ENCODE assay signal across 16 cellular contexts in the genomic region with DNA sequence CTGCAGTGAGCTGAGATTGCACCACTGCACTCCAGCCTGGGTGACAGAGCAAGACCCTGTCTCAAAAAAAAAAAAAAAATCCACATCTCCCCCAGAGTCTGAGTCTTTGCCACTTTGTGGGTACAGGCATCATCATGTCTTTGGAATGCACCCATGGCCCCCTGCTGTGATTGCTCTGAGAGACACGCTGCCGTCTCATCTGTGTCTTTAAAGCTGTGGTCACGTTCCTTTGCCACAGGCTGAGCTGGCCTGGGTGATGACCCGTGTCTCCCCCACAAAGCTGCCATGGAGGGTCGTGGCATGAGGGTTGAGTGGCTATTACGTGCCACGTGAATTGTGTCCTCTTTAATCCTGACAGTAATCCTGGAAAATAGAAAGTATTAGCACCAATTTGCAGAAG. TPM values are rescaled to one million over a fixed set of nuclear protein-coding genes. Genes with fewer than 3 reads are reported as not detected.
DNase-seq lines count a peak whose midpoint lies in the region; ATAC-seq, FAIRE-seq and TF ChIP-seq lines count a peak whose summit lies in the region.
"Had no signal": no experiment of that assay in that cellular context is flagged by ENCODE, and none has a peak within 500 bp of the region (broad histone marks: within the 10 kb centered on the region; RNA-seq: fewer than 3 reads in every experiment).

No MANE protein-coding gene starts in this region.

- H3K36me3 Mint-ChIP-seq in neural progenitor cell, result no peaks in the 10 kb centered on the region
- H3K36me3 Mint-ChIP-seq: immature natural killer cell had no signal

- TF ChIP-seq RAD21 in K562 (CRISPR knock-in tag; conservative IDR thresholded peaks at IDR 0.05 in 1 of 2, IDR thresholded peaks at IDR 0.05 in 1 of 2), result no peak

- peaks cover 56% of the 10 kb centered on the region for H3K4me1 Mint-ChIP-seq in neural progenitor cell
- H3K4me1 Mint-ChIP-seq: activated CD4-positive, alpha-beta memory T cell treated with anti-CD3 and anti-CD28 coated beads, Interleukin-2, amount 10 ng/mL, durations not matched to agents 7 days and 5 days; central memory CD8-positive, alpha-beta T cell; immature natural killer cell had no signal

- TF ChIP-seq CTCF in K562 (IDR thresholded peaks at IDR 0.05 in 2 of 3, conservative IDR thresholded peaks at IDR 0.05 in 1 of 3; ENCODE audit: insufficient read depth in 2 of 3, low read depth in 1 of 3, low read length in 3 of 3) (no peak), neural progenitor cell (IDR thresholded peaks at IDR 0.05) (no peak)

- H3F3A ChIP-seq in neural progenitor cell (ENCODE audit: low read depth), result peaks cover 21% of the 10 kb centered on the region

- H3K27ac ChIP-seq in K562 (ENCODE audit: extremely low read depth, low read depth, low read length), result no peak overlapping the region
- no peak overlapping the region for H3K27ac ChIP-seq in neural progenitor cell
- H3K27ac ChIP-seq: KMS-11 had no signal

- in situ Hi-C loops in K562 (cut with MboI), result no loop called here

- no peak overlapping the region for H3K9ac ChIP-seq in K562 (ENCODE audit: insufficient read depth in 1 of 2, low read depth in 2 of 2, low read length in 2 of 2)
- H3K9ac ChIP-seq in neural progenitor cell, result no peak overlapping the region
- H3K9ac ChIP-seq: KMS-11 had no signal

- H3K79me2 ChIP-seq in K562 (ENCODE audit: control insufficient read depth, insufficient read depth, low read length) (no peaks in the 10 kb centered on the region), neural progenitor cell (ENCODE audit: low read depth) (no peaks in the 10 kb centered on the region)

- TF ChIP-seq EP300 in K562 (IDR thresholded peaks at IDR 0.05; ENCODE audit: low read length), result no peak

- DNase-seq in AG20443 (ENCODE audit: low spot score), result peak; percentile 70
- peak; percentile 99 for DNase-seq in M059J (ENCODE audit: low read depth)
- DNase-seq in K562 (ENCODE audit: extremely low read depth in 1 of 4, low spot score in 3 of 4), result no peak
- DNase-seq in neural progenitor cell (ENCODE audit: low spot score), result peak; percentile 51
- DNase-seq in NCI-H187 treated with DMSO at 0.1 percent for 48 hours (lab: John Stamatoyannopoulos, UW), result no peak
- no peak for DNase-seq in NCI-H2171 treated with DMSO at 0.1 percent for 48 hours (lab: John Stamatoyannopoulos, UW)
- DNase-seq in NCI-H2196 (lab: John Stamatoyannopoulos, UW; ENCODE audit: unreplicated experiment), result no peak
- DNase-seq: activated CD4-positive, alpha-beta memory T cell treated with anti-CD3 and anti-CD28 coated beads, Interleukin-2, amount 10 ng/mL, durations not matched to agents 7 days and 5 days; activated gamma-delta T cell; C1 segment of cervical spinal cord; immature natural killer cell; T-helper 2 cell had no signal

- H4K20me1 ChIP-seq in K562 (replicated peaks; ENCODE audit: control insufficient read depth, insufficient read depth, low read length) (peaks cover 30% of the 10 kb centered on the region), neural progenitor cell (ENCODE audit: low read depth) (peaks cover 30% of the 10 kb centered on the region)

- ATAC-seq in K562, result no peak
- no peak for ATAC-seq in activated CD4-positive, CD25-positive, alpha-beta regulatory T cell treated with anti-CD3 and anti-CD28 coated beads, Interleukin-2, amount 50 U/mL, for 24 hours

- no peak overlapping the region for H3K4me3 ChIP-seq in K562
- no peak overlapping the region for H3K4me3 ChIP-seq in neural progenitor cell

- H3K27me3 Mint-ChIP-seq in neural progenitor cell (ENCODE audit: insufficient read depth, low read depth), result peaks cover 28% of the 10 kb centered on the region

- BruUV-seq in K562 (replicated peaks; lab: Mats Ljungman, UMichigan), result no TSS peak

- TF ChIP-seq POLR2A in K562 (conservative IDR thresholded peaks at IDR 0.05), result no peak

- no peaks in the 10 kb centered on the region for H3K9me3 ChIP-seq in K562 (replicated peaks; ENCODE audit: control insufficient read depth, insufficient read depth, low read depth, low read length)
- no peaks in the 10 kb centered on the region for H3K9me3 ChIP-seq in neural progenitor cell (ENCODE audit: low read depth)

- H3K4me2 ChIP-seq in K562 (ENCODE audit: insufficient read depth, low read length) (no peak overlapping the region), neural progenitor cell (no peak overlapping the region)
- H3K4me2 ChIP-seq: KMS-11 had no signal

- no peaks in the 10 kb centered on the region for H3K9me3 Mint-ChIP-seq in neural progenitor cell
- H3K9me3 Mint-ChIP-seq: activated CD4-positive, alpha-beta memory T cell treated with anti-CD3 and anti-CD28 coated beads, Interleukin-2, amount 10 ng/mL, durations not matched to agents 7 days and 5 days; central memory CD8-positive, alpha-beta T cell; immature natural killer cell had no signal

- no peak overlapping the region for H3K27ac Mint-ChIP-seq in neural progenitor cell
- H3K27ac Mint-ChIP-seq: activated CD4-positive, alpha-beta memory T cell treated with anti-CD3 and anti-CD28 coated beads, Interleukin-2, amount 10 ng/mL, durations not matched to agents 7 days and 5 days; immature natural killer cell had no signal

- no peaks in the 10 kb centered on the region for H3K36me3 ChIP-seq in K562 (ENCODE audit: control insufficient read depth, insufficient read depth, low read length)
- no peaks in the 10 kb centered on the region for H3K36me3 ChIP-seq in neural progenitor cell

- CTCF ChIA-PET in K562 (lab: Yijun Ruan, JAX; ENCODE audit: low intra/inter-chr PET ratio), result interaction anchor here (0.6 kb wide), 1 partner anchor 251 kb away, joined by 3 read pairs; no protein-coding TSS in a partner anchor

- H3K4me1 ChIP-seq in K562 (replicated peaks in 1 of 2; ENCODE audit: control insufficient read depth in 2 of 2, insufficient read depth in 2 of 2, low read length in 2 of 2), result peaks cover 0 to 6% of the 10 kb centered on the region in 2 experiments; a peak in 1 of 5 replicates
- H3K4me1 ChIP-seq in neural progenitor cell, result peaks cover 41% of the 10 kb centered on the region

- H2AFZ ChIP-seq in K562 (ENCODE audit: low read depth, low read length) (no peak overlapping the region), neural progenitor cell (replicated peaks) (no peak overlapping the region)

- no peak for FAIRE-seq in K562 (lab: Jason Lieb, UNC)
- FAIRE-seq: GM18507 had no signal

- POLR2A ChIA-PET in K562 (lab: Yijun Ruan, JAX), result interaction anchor here (0.6 to 2.5 kb wide), 5 partner anchors 7 to 129 kb away, joined by 3 to 9 read pairs (median 3); no protein-coding TSS in a partner anchor

- intact Hi-C loops in K562 (cut with micrococcal nuclease), result no loop called here

- H3K27me3 ChIP-seq in K562 (ENCODE audit: control insufficient read depth in 2 of 2, insufficient read depth in 2 of 2, low read length in 2 of 2), result peaks cover 82 to 95% of the 10 kb centered on the region in 2 experiments
- peaks cover 47% of the 10 kb centered on the region for H3K27me3 ChIP-seq in neural progenitor cell

- H3K9me1 ChIP-seq in K562 (ENCODE audit: control insufficient read depth, insufficient read depth, low read length), result no peaks in the 10 kb centered on the region

- WGBS in K562 (ENCODE audit: insufficient coverage, low coverage, missing lambda C conversion rate), result 1% methylated on average over 7 of the region's 7 CpGs

- no peak overlapping the region for H3K4me3 Mint-ChIP-seq in neural progenitor cell
- H3K4me3 Mint-ChIP-seq: activated CD4-positive, alpha-beta memory T cell treated with anti-CD3 and anti-CD28 coated beads, Interleukin-2, amount 10 ng/mL, durations not matched to agents 7 days and 5 days; central memory CD8-positive, alpha-beta T cell; immature natural killer cell had no signal

TF ChIP-seq in K562, 482 proteins besides CTCF, POLR2A, EP300 and RAD21:
- TF ChIP-seq POLR2G (IDR thresholded peaks at IDR 0.05; ENCODE audit: low read depth, low read length), result no peak
- peak; percentile 18; the same call in 1 of the 2 replicates for TF ChIP-seq BHLHE40 (IDR thresholded peaks at IDR 0.05; ENCODE audit: low read length)
- no peak for TF ChIP-seq TBL1XR1 (IDR thresholded peaks at IDR 0.05; ENCODE audit: low read length in 2 of 2)

RNA-seq across cellular contexts. Expression of a gene that starts 20.2 kb away (rescaled TPM):
- total RNA-seq in M059J (2014; rRNA removed; shearing (Covaris generic)), result 22.7 and 37.3 TPM in 2 replicates
- 0.42 TPM in 1 of 2 replicates, not detected in the other for total RNA-seq in K562 (2011; cell fraction: chromatin; rRNA removed; ENCODE audit: low replicate concordance)
- total RNA-seq in K562 (2011; cell fraction: nucleolus; rRNA removed), result 0.13 and 0.17 TPM in 2 replicates
- 0.31 TPM in 1 of 2 replicates, not detected in the other for total RNA-seq in K562 (2011; cell fraction: nucleoplasm; rRNA removed)
- total RNA-seq in K562 (2014; rRNA removed), result 0.12 TPM in 1 of 2 replicates, not detected in the other
- 0.04 and 0.10 TPM in 2 replicates for total RNA-seq in K562 (2014; rRNA removed; fragmentation: Illumina TruSeq; extraction: Trizol)
- not detected in 2 replicates for total RNA-seq in K562 (2015; rRNA removed; fragmentation: Illumina TruSeq; extraction: Trizol)
- total RNA-seq in K562 (2021), result 0.22 and 0.24 TPM in 2 replicates
- 0.05 TPM in 1 of 2 replicates, not detected in the other for polyA plus RNA-seq in K562 (2011; rRNA removed)
- 0.03 and 0.19 TPM in 2 replicates for polyA plus RNA-seq in K562 (2011; cell fraction: cytosol; rRNA removed)
- 0.34 TPM in 1 of 2 replicates, not detected in the other for polyA plus RNA-seq in K562 (2011; cell fraction: nucleus; rRNA removed)
- 0.07 and 0.16 TPM in 2 replicates for polyA plus RNA-seq in K562 (2012)
- 0.03 and 0.06 TPM in 2 replicates for polyA plus RNA-seq in K562 (2014; fragmentation: Illumina TruSeq; extraction: Trizol)
- under 1 TPM in 1 of 2 experiments, not detected in 1; 0.03 TPM for polyA plus RNA-seq in K562 (2014; fragmentation: Nextera tagmentation; extraction: Ambion mirVana)
- 0.08 TPM in 1 of 2 replicates, not detected in the other for polyA plus RNA-seq in K562 (2014; rRNA removed)
- 0.04 and 0.06 TPM in 2 replicates for polyA minus RNA-seq in K562 (2011; rRNA and poly(A)+ RNA removed)
- not detected in 2 replicates for polyA minus RNA-seq in K562 (2011; cell fraction: cytosol; rRNA and poly(A)+ RNA removed)
- 0.27 TPM in 1 of 2 replicates, not detected in the other for polyA minus RNA-seq in K562 (2011; cell fraction: nucleus; rRNA and poly(A)+ RNA removed)
- total RNA-seq in neural progenitor cell (ENCODE audit: low replicate concordance), result 0.11 and 0.50 TPM in 2 replicates

Comparison
In these comparisons a context has a peak if more than half of its experiments do, and no peak if none do; other contexts are left out.
1. DNase-seq: peak in AG20443 (single experiment), M059J (single experiment) and neural progenitor cell (single experiment); none in K562 (0 of 4), NCI-H187 treated with DMSO at 0.1 percent for 48 hours (single experiment), NCI-H2171 treated with DMSO at 0.1 percent for 48 hours (single experiment) and NCI-H2196 (single experiment).
2. RNA of a gene that starts 20.2 kb away (total RNA-seq): 22.7 to 37.3 TPM in M059J; 0.11 to 0.50 TPM in neural progenitor cell and 0.04 to 0.42 TPM in K562; every median in the first group is over 10 times any median in the second.